28 cellular contexts compared by ENCODE assay signal in the genomic region with DNA sequence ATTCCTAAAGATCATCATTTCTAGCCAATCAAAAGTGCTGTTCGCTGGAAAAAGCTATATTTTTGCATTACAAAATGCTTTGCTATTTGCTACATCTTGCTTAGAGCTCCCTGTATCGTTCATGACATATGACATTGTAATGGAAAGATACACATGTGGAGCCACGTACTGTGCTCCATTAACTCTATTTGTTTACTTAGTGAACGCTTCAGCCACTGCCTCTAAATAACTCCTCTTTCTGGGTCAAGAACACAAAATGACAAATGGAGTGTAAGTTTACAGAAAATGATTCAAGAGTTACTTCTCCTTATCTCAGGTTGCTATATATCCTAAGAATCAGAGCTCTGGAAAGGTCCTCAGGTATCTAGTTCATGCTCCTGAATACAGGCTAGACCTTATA.
"Had no signal": no experiment of that assay in that cellular context is flagged by ENCODE, and none has a peak within 500 bp of the region (broad histone marks: within the 10 kb centered on the region; RNA-seq: fewer than 3 reads in every experiment).

No MANE protein-coding gene starts in this region.

- H3K27ac ChIP-seq: colonic mucosa, esophagus muscularis mucosa, foreskin keratinocyte, left lung, neutrophil, pancreas, right lobe of liver, suprapubic skin, transverse colon, upper lobe of right lung, uterus had no signal

- H3K4me1 Mint-ChIP-seq: immature natural killer cell; mesothelial cell of epicardium; naive B cell; neural crest cell; stimulated activated naive CD8-positive, alpha-beta T cell treated with anti-CD3 and anti-CD28 coated beads, Interleukin-15, amount 100 ng/mL, for 72 hours had no signal

- H3K27me3 Mint-ChIP-seq: dendritic cell treated with granulocyte-macrophage colony-stimulating factor and Interleukin-4, amounts not matched to agents 40 ng/mL and 50 ng/mL, for 4 days; naive B cell; natural killer cell treated with Interleukin-12 subunit alpha and Interleukin-12 subunit beta and Interleukin-15 and Interleukin-18, amount 100 ng/mL, for 72 hours; stimulated activated naive CD8-positive, alpha-beta T cell treated with anti-CD3 and anti-CD28 coated beads, Interleukin-15, amount 100 ng/mL, for 72 hours had no signal

- H3K36me3 ChIP-seq: colonic mucosa, esophagus muscularis mucosa, left lung, neutrophil, pancreas, right lobe of liver, suprapubic skin, transverse colon, upper lobe of right lung, uterus had no signal

- H3K9me3 ChIP-seq: colonic mucosa, esophagus muscularis mucosa, neutrophil, pancreas, right lobe of liver, suprapubic skin, transverse colon, upper lobe of right lung, uterus had no signal

- H3K36me3 Mint-ChIP-seq: immature natural killer cell; mesothelial cell of epicardium; naive B cell; natural killer cell treated with Interleukin-12 subunit alpha and Interleukin-12 subunit beta and Interleukin-15 and Interleukin-18, amount 100 ng/mL, for 72 hours had no signal

- H3K4me3 ChIP-seq: colonic mucosa, esophagus muscularis mucosa, left lung, mucosa of descending colon, pancreas, right lobe of liver, suprapubic skin, transverse colon, upper lobe of right lung, uterus had no signal

- H3K4me1 ChIP-seq: colonic mucosa, esophagus muscularis mucosa, foreskin keratinocyte, left lung, pancreas, right lobe of liver, suprapubic skin, transverse colon, upper lobe of right lung, uterus had no signal

- H3K27me3 ChIP-seq: colonic mucosa, esophagus muscularis mucosa, foreskin keratinocyte, left lung, neutrophil, pancreas, right lobe of liver, suprapubic skin, transverse colon, upper lobe of right lung, uterus had no signal

- H3K4me3 Mint-ChIP-seq: dendritic cell treated with granulocyte-macrophage colony-stimulating factor and Interleukin-4, amounts not matched to agents 40 ng/mL and 50 ng/mL, for 4 days; immature natural killer cell; mesothelial cell of epicardium; naive B cell; natural killer cell treated with Interleukin-12 subunit alpha and Interleukin-12 subunit beta and Interleukin-15 and Interleukin-18, amount 100 ng/mL, for 72 hours; neural crest cell; stimulated activated naive CD8-positive, alpha-beta T cell treated with anti-CD3 and anti-CD28 coated beads, Interleukin-15, amount 100 ng/mL, for 72 hours had no signal

- H3K27ac Mint-ChIP-seq: dendritic cell treated with granulocyte-macrophage colony-stimulating factor and Interleukin-4, amounts not matched to agents 40 ng/mL and 50 ng/mL, for 4 days; immature natural killer cell; mesothelial cell of epicardium; naive B cell; natural killer cell treated with Interleukin-12 subunit alpha and Interleukin-12 subunit beta and Interleukin-15 and Interleukin-18, amount 100 ng/mL, for 72 hours; stimulated activated naive CD8-positive, alpha-beta T cell treated with anti-CD3 and anti-CD28 coated beads, Interleukin-15, amount 100 ng/mL, for 72 hours had no signal

- ATAC-seq: foreskin keratinocyte; left lung; mucosa of descending colon; natural killer cell treated with Interleukin-12 subunit alpha and Interleukin-12 subunit beta and Interleukin-15 and Interleukin-18, amount 100 ng/mL, for 72 hours; right lobe of liver; stimulated activated naive CD8-positive, alpha-beta T cell treated with anti-CD3 and anti-CD28 coated beads, Interleukin-15, amount 100 ng/mL, for 72 hours; upper lobe of right lung had no signal

- DNase-seq: colonic mucosa; effector CD8-positive, alpha-beta T cell; foreskin keratinocyte; glutamatergic neuron; hypothalamus; immature natural killer cell; left lung; mesenchymal stem cell; mucosa of descending colon; naive B cell; pancreas; right lobe of liver; small intestine; stimulated activated CD4-positive, alpha-beta T cell treated with anti-CD3 and anti-CD28 coated beads, Interleukin-15, amount 100 ng/mL, for 24 hours; stimulated activated CD4-positive, alpha-beta T cell treated with anti-CD3 and anti-CD28 coated beads, Interleukin-4, amount 100 ng/mL, for 1 hour; stimulated activated CD8-positive, alpha-beta memory T cell treated with anti-CD3 and anti-CD28 coated beads, Interleukin-4, amount 100 ng/mL, for 48 hours; stimulated activated naive CD4-positive, alpha-beta T cell; stimulated activated naive CD8-positive, alpha-beta T cell treated with anti-CD3 and anti-CD28 coated beads, Interleukin-15, amount 100 ng/mL, for 72 hours; transverse colon; upper lobe of right lung; uterus had no signal
